In the genomic region with DNA sequence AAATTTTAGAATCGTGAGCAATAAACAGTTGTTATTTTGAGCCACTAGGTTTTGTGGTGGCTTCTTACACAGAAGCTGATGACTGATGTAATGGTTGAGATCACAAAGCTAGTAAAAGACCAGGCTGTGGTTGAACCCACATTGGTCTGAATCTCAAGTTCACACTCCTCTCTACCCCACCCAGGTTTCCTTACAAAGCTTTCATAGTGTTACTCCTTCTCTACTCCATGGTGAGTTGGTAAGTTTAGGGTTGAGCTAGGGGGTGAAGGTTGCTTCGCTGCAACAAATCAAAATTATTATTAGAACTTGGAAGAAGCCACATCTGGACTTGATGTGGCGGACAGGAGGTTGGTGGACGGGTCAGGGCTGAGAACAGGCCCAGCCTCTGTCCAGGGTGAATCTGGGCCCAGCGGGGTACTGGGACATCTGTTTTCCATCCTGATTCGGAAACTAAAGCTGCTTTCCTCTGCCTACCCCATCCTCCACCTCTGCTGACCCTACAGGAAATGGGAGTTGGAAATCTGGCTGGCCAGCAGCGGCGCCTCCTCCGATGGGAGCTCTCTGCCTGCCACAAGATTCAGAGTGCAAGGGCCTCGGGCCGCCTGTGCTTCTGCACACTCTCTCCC, we compare ENCODE assay signal across 9 cellular contexts.
DNase-seq lines count a peak whose midpoint lies in the region; ATAC-seq, FAIRE-seq and TF ChIP-seq lines count a peak whose summit lies in the region.
"Had no signal": no experiment of that assay in that cellular context is flagged by ENCODE, and none has a peak within 500 bp of the region (broad histone marks: within the 10 kb centered on the region; RNA-seq: fewer than 3 reads in every experiment).

No MANE protein-coding gene starts in this region.

- ATAC-seq in WTC11 (peak; percentile 28), GM19463 (IDR thresholded peaks at IDR 0.05; ENCODE audit: unreplicated experiment) (no peak), HG03196 (IDR thresholded peaks at IDR 0.05; ENCODE audit: unreplicated experiment) (no peak), HG03139 (IDR thresholded peaks at IDR 0.05; ENCODE audit: unreplicated experiment) (no peak)

- no peaks in the 10 kb centered on the region for H3K36me3 Mint-ChIP-seq in WTC11
- no peaks in the 10 kb centered on the region for H3K36me3 Mint-ChIP-seq in progenitor cell of endocrine pancreas (ENCODE audit: insufficient read depth)

- FAIRE-seq in GM12891 (lab: Jason Lieb, UNC): peak; percentile 31

- POLR2A ChIA-PET in WTC11 (lab: Charles Lee): interaction anchor here (1.1 kb wide), 1 partner anchor 21 kb away, joined by 3 read pairs; no protein-coding TSS in a partner anchor

- no peak for TF ChIP-seq POLR2A in GM12891 (IDR thresholded peaks at IDR 0.05; ENCODE audit: low read depth, low read length)

- DNase-seq in GM12891 (ENCODE audit: insufficient read length, low spot score): no peak
- DNase-seq in WTC11 (ENCODE audit: low spot score): no peak
- DNase-seq in fibroblast of the conjunctiva (ENCODE audit: low read depth): peak; percentile 28
- no peak for DNase-seq in progenitor cell of endocrine pancreas (ENCODE audit: low spot score, unreplicated experiment)
- no peak for DNase-seq in glomerular visceral epithelial cell (ENCODE audit: extremely low spot score)
- DNase-seq: NCI-H2227 treated with DMSO at 0.1 percent for 48 hours had no signal

- H3K27me3 Mint-ChIP-seq in WTC11 (ENCODE audit: low read depth) (no peaks in the 10 kb centered on the region), progenitor cell of endocrine pancreas (peaks cover 3% of the 10 kb centered on the region)

- H3K4me1 Mint-ChIP-seq in WTC11: peaks cover 35% of the 10 kb centered on the region
- peaks cover 12% of the 10 kb centered on the region for H3K4me1 Mint-ChIP-seq in progenitor cell of endocrine pancreas (ENCODE audit: low read depth)

- peak overlapping the region; percentile 33; the same call in 1 of the 2 replicates for H3K27ac Mint-ChIP-seq in WTC11
- H3K27ac Mint-ChIP-seq in progenitor cell of endocrine pancreas: peak overlapping the region; percentile 41

- TF ChIP-seq CTCF in WTC11 (IDR thresholded peaks at IDR 0.05): no peak
- no peak for TF ChIP-seq CTCF in progenitor cell of endocrine pancreas (IDR thresholded peaks at IDR 0.05; ENCODE audit: unreplicated experiment)

- H3K9me3 Mint-ChIP-seq in WTC11 (0 out of 2 replicates have a peak, but pooled peaks cover 3% of the 10 kb centered on the region), progenitor cell of endocrine pancreas (ENCODE audit: low read depth) (no peaks in the 10 kb centered on the region)

- CTCF ChIA-PET in WTC11 (lab: Charles Lee): interaction anchor here (0.7 to 1.9 kb wide), 20 partner anchors 8 to 496 kb away, joined by 3 to 11 read pairs (median 4); no protein-coding TSS in a partner anchor

- H3K4me3 Mint-ChIP-seq in WTC11 (no peak overlapping the region), progenitor cell of endocrine pancreas (ENCODE audit: low read depth) (no peak overlapping the region)

TF ChIP-seq in GM12891, 5 proteins besides CTCF, POLR2A, EP300 and RAD21:
- TF ChIP-seq SPI1 (IDR thresholded peaks at IDR 0.05; ENCODE audit: low read depth, low read length) (no peak), POU2F2 (IDR thresholded peaks at IDR 0.05; ENCODE audit: low read depth, low read length) (no peak), POLR2AphosphoS5 (IDR thresholded peaks at IDR 0.05; ENCODE audit: low read depth, low read length) (no peak), TAF1 (IDR thresholded peaks at IDR 0.05; ENCODE audit: low read depth, low read length) (no peak), PAX5 (IDR thresholded peaks at IDR 0.05; ENCODE audit: insufficient read depth, low read length, severe bottlenecking) (no peak)

TF ChIP-seq in WTC11, 78 proteins besides CTCF, POLR2A, EP300 and RAD21:
- TF ChIP-seq HMGA2 (CRISPR knock-in tag; IDR thresholded peaks at IDR 0.05) (no peak), MXD4 (CRISPR knock-in tag; IDR thresholded peaks at IDR 0.05; ENCODE audit: borderline replicate concordance) (no peak), ZNF138 (CRISPR knock-in tag; conservative IDR thresholded peaks at IDR 0.05) (no peak), CREM (CRISPR knock-in tag; IDR thresholded peaks at IDR 0.05) (no peak), ETV6 (CRISPR knock-in tag; IDR thresholded peaks at IDR 0.05) (no peak), FOXK1 (CRISPR knock-in tag; IDR thresholded peaks at IDR 0.05) (no peak), FOXJ3 (CRISPR knock-in tag; IDR thresholded peaks at IDR 0.05; ENCODE audit: borderline replicate concordance) (no peak), JAZF1 (CRISPR knock-in tag; IDR thresholded peaks at IDR 0.05) (no peak), TP53 (CRISPR knock-in tag; IDR thresholded peaks at IDR 0.05) (no peak)
- TF ChIP-seq, protein P1, sequence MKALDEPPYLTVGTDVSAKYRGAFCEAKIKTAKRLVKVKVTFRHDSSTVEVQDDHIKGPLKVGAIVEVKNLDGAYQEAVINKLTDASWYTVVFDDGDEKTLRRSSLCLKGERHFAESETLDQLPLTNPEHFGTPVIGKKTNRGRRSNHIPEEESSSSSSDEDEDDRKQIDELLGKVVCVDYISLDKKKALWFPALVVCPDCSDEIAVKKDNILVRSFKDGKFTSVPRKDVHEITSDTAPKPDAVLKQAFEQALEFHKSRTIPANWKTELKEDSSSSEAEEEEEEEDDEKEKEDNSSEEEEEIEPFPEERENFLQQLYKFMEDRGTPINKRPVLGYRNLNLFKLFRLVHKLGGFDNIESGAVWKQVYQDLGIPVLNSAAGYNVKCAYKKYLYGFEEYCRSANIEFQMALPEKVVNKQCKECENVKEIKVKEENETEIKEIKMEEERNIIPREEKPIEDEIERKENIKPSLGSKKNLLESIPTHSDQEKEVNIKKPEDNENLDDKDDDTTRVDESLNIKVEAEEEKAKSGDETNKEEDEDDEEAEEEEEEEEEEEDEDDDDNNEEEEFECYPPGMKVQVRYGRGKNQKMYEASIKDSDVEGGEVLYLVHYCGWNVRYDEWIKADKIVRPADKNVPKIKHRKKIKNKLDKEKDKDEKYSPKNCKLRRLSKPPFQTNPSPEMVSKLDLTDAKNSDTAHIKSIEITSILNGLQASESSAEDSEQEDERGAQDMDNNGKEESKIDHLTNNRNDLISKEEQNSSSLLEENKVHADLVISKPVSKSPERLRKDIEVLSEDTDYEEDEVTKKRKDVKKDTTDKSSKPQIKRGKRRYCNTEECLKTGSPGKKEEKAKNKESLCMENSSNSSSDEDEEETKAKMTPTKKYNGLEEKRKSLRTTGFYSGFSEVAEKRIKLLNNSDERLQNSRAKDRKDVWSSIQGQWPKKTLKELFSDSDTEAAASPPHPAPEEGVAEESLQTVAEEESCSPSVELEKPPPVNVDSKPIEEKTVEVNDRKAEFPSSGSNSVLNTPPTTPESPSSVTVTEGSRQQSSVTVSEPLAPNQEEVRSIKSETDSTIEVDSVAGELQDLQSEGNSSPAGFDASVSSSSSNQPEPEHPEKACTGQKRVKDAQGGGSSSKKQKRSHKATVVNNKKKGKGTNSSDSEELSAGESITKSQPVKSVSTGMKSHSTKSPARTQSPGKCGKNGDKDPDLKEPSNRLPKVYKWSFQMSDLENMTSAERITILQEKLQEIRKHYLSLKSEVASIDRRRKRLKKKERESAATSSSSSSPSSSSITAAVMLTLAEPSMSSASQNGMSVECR (CRISPR knock-in tag; IDR thresholded peaks at IDR 0.05; ENCODE audit: borderline replicate concordance): no peak
- TF ChIP-seq, protein P2, sequence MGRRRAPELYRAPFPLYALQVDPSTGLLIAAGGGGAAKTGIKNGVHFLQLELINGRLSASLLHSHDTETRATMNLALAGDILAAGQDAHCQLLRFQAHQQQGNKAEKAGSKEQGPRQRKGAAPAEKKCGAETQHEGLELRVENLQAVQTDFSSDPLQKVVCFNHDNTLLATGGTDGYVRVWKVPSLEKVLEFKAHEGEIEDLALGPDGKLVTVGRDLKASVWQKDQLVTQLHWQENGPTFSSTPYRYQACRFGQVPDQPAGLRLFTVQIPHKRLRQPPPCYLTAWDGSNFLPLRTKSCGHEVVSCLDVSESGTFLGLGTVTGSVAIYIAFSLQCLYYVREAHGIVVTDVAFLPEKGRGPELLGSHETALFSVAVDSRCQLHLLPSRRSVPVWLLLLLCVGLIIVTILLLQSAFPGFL (CRISPR knock-in tag; IDR thresholded peaks at IDR 0.05; ENCODE audit: borderline replicate concordance): no peak
- TF ChIP-seq, protein P3, sequence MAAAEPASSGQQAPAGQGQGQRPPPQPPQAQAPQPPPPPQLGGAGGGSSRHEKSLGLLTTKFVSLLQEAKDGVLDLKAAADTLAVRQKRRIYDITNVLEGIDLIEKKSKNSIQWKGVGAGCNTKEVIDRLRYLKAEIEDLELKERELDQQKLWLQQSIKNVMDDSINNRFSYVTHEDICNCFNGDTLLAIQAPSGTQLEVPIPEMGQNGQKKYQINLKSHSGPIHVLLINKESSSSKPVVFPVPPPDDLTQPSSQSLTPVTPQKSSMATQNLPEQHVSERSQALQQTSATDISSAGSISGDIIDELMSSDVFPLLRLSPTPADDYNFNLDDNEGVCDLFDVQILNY (CRISPR knock-in tag; IDR thresholded peaks at IDR 0.05): no peak
TF ChIP-seq in WTC11: peak in this region for 0.
